Comparison of ENCODE assay signal across 16 cellular contexts in genomic region chr5:134566181-134566740, GRCh38.
"Had no signal": no experiment of that assay in that cellular context is flagged by ENCODE, and none has a peak within 500 bp of the region (broad histone marks: within the 10 kb centered on the region; RNA-seq: fewer than 3 reads in every experiment).

No MANE protein-coding gene starts in this region.

- ATAC-seq: left lung; natural killer cell treated with Interleukin-12 subunit alpha and Interleukin-12 subunit beta and Interleukin-15 and Interleukin-18, amount 100 ng/mL, for 72 hours had no signal

- H3K27me3 Mint-ChIP-seq: natural killer cell treated with Interleukin-12 subunit alpha and Interleukin-12 subunit beta and Interleukin-15 and Interleukin-18, amount 100 ng/mL, for 72 hours; progenitor cell of endocrine pancreas had no signal

- H3K27me3 ChIP-seq: cardiac muscle cell, colonic mucosa, esophagus squamous epithelium, left lung, right atrium auricular region, stomach, testis had no signal

- H3K4me3 Mint-ChIP-seq: natural killer cell treated with Interleukin-12 subunit alpha and Interleukin-12 subunit beta and Interleukin-15 and Interleukin-18, amount 100 ng/mL, for 72 hours had no signal

- H3K9me3 Mint-ChIP-seq: natural killer cell treated with Interleukin-12 subunit alpha and Interleukin-12 subunit beta and Interleukin-15 and Interleukin-18, amount 100 ng/mL, for 72 hours had no signal

- DNase-seq: activated CD4-positive, alpha-beta T cell treated with anti-CD3 and anti-CD28 coated beads, Interleukin-2, amount 50 U/mL, for 1 hour; activated effector memory CD4-positive, alpha-beta T cell treated with anti-CD3 and anti-CD28 coated beads, Interleukin-2, amount 50 U/mL, for 16 hours; activated T-cell treated with anti-CD3 and anti-CD28 coated beads, Interleukin-2, amount 50 U/mL, for 1 hour; colonic mucosa; effector CD4-positive, alpha-beta T cell; esophagus squamous epithelium; hippocampal formation; stimulated activated CD4-positive, alpha-beta T cell treated with anti-CD3 and anti-CD28 coated beads, Interleukin-15, amount 100 ng/mL, for 24 hours; stimulated activated CD4-positive, alpha-beta T cell treated with anti-CD3 and anti-CD28 coated beads, Interleukin-4, amount 100 ng/mL, for 1 hour; stomach; testis had no signal

- H3K4me3 ChIP-seq: cardiac muscle cell, colonic mucosa, esophagus squamous epithelium, left lung, right atrium auricular region, testis had no signal

- H3K27ac Mint-ChIP-seq: progenitor cell of endocrine pancreas had no signal

- H3K27ac ChIP-seq: cardiac muscle cell, colonic mucosa had no signal

- H3K36me3 Mint-ChIP-seq: natural killer cell treated with Interleukin-12 subunit alpha and Interleukin-12 subunit beta and Interleukin-15 and Interleukin-18, amount 100 ng/mL, for 72 hours had no signal
